In genomic region chr21:34745557-34746255, GRCh38 we compare ENCODE assay signal across 8 cellular contexts.
DNase-seq lines count a peak whose midpoint lies in the region; ATAC-seq and TF ChIP-seq lines count a peak whose summit lies in the region.

No MANE protein-coding gene starts in this region.

- DNase-seq in Calu3, result peak; percentile 70
- peak; percentile 82 for DNase-seq in RPMI8226
- DNase-seq in activated T-helper 1 cell treated with anti-CD3 and anti-CD28 coated beads, Interleukin-2, amount 50 U/mL, for 16 hours (ENCODE audit: low read depth in 1 of 2, low spot score in 1 of 2), result peak; percentile 16 to 30
- peak; percentile 79 to 92 for DNase-seq in foreskin fibroblast
- DNase-seq in occipital lobe (lab: John Stamatoyannopoulos, UW), result peak; percentile 16
- peak; percentile 73 for DNase-seq in testis

- H3K27ac Mint-ChIP-seq in Calu3 (ENCODE audit: unreplicated experiment), result peak overlapping the region; percentile 58

- no peaks in the 10 kb centered on the region for H3K36me3 ChIP-seq in testis (ENCODE audit: low read depth, missing control alignments)

- H3K9me3 Mint-ChIP-seq in Calu3 (ENCODE audit: low read depth, unreplicated experiment), result peaks cover 2% of the 10 kb centered on the region

- TF ChIP-seq CTCF in Calu3 (IDR thresholded peaks at IDR 0.05; ENCODE audit: unreplicated experiment) (peak; percentile 63), LNCAP (IDR thresholded peaks at IDR 0.05) (peak; percentile 81), foreskin fibroblast (IDR thresholded peaks at IDR 0.05; ENCODE audit: low read depth, low read length) (peak; percentile 83), testis (IDR thresholded peaks at IDR 0.05) (peak; percentile 74 to 85 (median 76))

- ATAC-seq in GM21576 (IDR thresholded peaks at IDR 0.05; ENCODE audit: unreplicated experiment), result peak; percentile 72

- CTCF ChIA-PET in Calu3 (lab: Charles Lee), result interaction anchor here (0.5 to 1.6 kb wide), 23 partner anchors 12 to 1095 kb away, joined by 3 to 17 read pairs (median 5); no protein-coding TSS in a partner anchor

- H3K27me3 ChIP-seq in testis, result no peaks in the 10 kb centered on the region

- intact Hi-C loops in Calu3 (cut with micrococcal nuclease; ENCODE audit: unreplicated experiment) (loop anchor here (5.0 to 10.0 kb wide), 4 partner anchors 53 to 309 kb away; no protein-coding TSS in a partner anchor), testis (cut with DNase I; ENCODE audit: low total_unique reads) (loop anchor here (10.0 kb wide), 1 partner anchor 139 kb away; no protein-coding TSS in a partner anchor)

- no peak for TF ChIP-seq POLR2A in testis (IDR thresholded peaks at IDR 0.05)

- TSS peak; percentile 51 for BruUV-seq in Calu3 (replicated peaks; lab: Mats Ljungman, UMichigan)

- WGBS in testis, 2 donors, result 44 to 48% methylated on average over 13 to 21 of the region's 21 CpGs

- H3K4me1 Mint-ChIP-seq in Calu3 (ENCODE audit: low read depth, unreplicated experiment), result peaks cover 30% of the 10 kb centered on the region

- peak overlapping the region; percentile 37 for H3K4me3 Mint-ChIP-seq in Calu3 (ENCODE audit: low read depth, unreplicated experiment)

- H3K4me3 ChIP-seq in foreskin fibroblast (ENCODE audit: low read depth in 1 of 2, low read length in 2 of 2), result peak overlapping the region; percentile 10 to 16
- H3K4me3 ChIP-seq in testis, result no peak overlapping the region

- no peaks in the 10 kb centered on the region for H3K4me1 ChIP-seq in testis

- H3K27ac ChIP-seq in testis, result no peak overlapping the region

- no peaks in the 10 kb centered on the region for H3K9me3 ChIP-seq in testis

- peaks cover 14% of the 10 kb centered on the region for H3K36me3 Mint-ChIP-seq in Calu3 (ENCODE audit: insufficient read depth, unreplicated experiment)

- H3K27me3 Mint-ChIP-seq in Calu3 (ENCODE audit: unreplicated experiment), result no peaks in the 10 kb centered on the region

Comparison
In these comparisons a context has a peak if more than half of its experiments do, and no peak if none do; other contexts are left out.
1. DNase-seq: peak in every context shown above with its lines; median percentile 86 in foreskin fibroblast; 82 in RPMI8226; 73 in testis; 70 in Calu3; 23 in activated T-helper 1 cell treated with anti-CD3 and anti-CD28 coated beads, Interleukin-2, amount 50 U/mL, for 16 hours; 16 in occipital lobe.
2. H3K4me3 ChIP-seq: peak in foreskin fibroblast (2 of 2); none in testis (0 of 2).
3. Peak in every context shown above with its lines, with median percentiles within 50 percentile points of each other: CTCF ChIP-seq.